Comparison of ENCODE assay signal across 20 cellular contexts in the genomic region with DNA sequence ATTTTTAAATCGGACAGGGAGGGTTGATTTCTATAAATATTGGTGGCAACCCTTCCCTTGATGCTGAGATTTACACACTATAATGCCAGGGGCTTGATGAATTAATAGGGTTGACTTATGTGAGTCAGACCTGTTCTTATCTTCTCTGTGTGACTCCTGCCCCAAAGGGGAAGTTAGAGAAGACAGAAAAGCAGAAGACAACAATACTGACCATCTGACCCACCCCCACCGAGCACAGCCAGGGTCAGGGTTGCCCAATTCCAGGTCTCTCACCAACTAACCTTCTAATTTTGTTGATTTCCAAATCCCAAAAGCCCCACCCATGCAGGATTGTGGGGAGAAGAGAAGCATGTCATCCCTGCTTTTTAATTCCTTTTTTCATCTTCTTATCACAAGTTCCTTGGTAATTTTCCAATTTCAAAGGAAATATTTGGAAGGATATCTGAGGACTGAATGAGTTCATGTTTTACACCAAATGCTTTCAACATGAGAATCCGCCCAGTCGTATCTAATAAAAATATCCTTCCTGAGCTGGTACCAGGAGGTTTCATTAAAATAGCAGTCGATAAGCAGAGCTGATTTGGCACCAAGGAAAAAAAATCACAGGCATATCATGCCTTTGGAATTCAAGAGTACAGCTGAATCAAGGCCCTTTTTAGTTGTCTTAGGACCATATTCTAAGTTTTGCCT.
DNase-seq lines count a peak whose midpoint lies in the region; FAIRE-seq and TF ChIP-seq lines count a peak whose summit lies in the region.
"Had no signal": no experiment of that assay in that cellular context is flagged by ENCODE, and none has a peak within 500 bp of the region (broad histone marks: within the 10 kb centered on the region; RNA-seq: fewer than 3 reads in every experiment).

No MANE protein-coding gene starts in this region.

- no peaks in the 10 kb centered on the region for H3K9me3 Mint-ChIP-seq in astrocyte (ENCODE audit: unreplicated experiment)
- H3K9me3 Mint-ChIP-seq: activated naive CD8-positive, alpha-beta T cell treated with anti-CD3 and anti-CD28 coated beads, Interleukin-2, amount 10 ng/mL, durations not matched to agents 7 days and 5 days; activated T-cell treated with anti-CD3 and anti-CD28 coated beads, Interleukin-2, amount 50 U/mL, for 24 hours; T-helper 2 cell treated with Interferon-gamma antibody and Interleukin-4, amounts not matched to agents 5 μg/mL and 100 μg/mL, for 36 hours had no signal

- H3K4me3 ChIP-seq in astrocyte (ENCODE audit: insufficient read depth, low read depth, low read length) (no peak overlapping the region), osteoblast (ENCODE audit: insufficient read depth, low read length) (no peak overlapping the region)
- H3K4me3 ChIP-seq: BLaER1, upper lobe of left lung had no signal

- DNase-seq in EL (peak; percentile 54), NOMO-1 treated with DMSO at 0.1 percent for 48 hours (lab: John Stamatoyannopoulos, UW; ENCODE audit: unreplicated experiment) (peak; percentile 81), astrocyte (ENCODE audit: low read depth) (peak; percentile 92), osteoblast (ENCODE audit: insufficient read length, low spot score, missing footprints) (peak; percentile 57), DMS114 treated with DMSO at 0.1 percent for 48 hours (lab: John Stamatoyannopoulos, UW; ENCODE audit: unreplicated experiment) (no peak), NCI-H146 (lab: John Stamatoyannopoulos, UW) (no peak), GF-D8 (lab: John Stamatoyannopoulos, UW) (no peak), NCI-H2196 treated with DMSO at 0.1 percent for 48 hours (lab: John Stamatoyannopoulos, UW; ENCODE audit: unreplicated experiment) (no peak)
- DNase-seq: activated CD4-positive, alpha-beta T cell treated with anti-CD3 and anti-CD28 coated beads, Interleukin-2, amount 50 U/mL, for 1 hour; activated naive CD8-positive, alpha-beta T cell treated with anti-CD3 and anti-CD28 coated beads, Interleukin-2, amount 10 ng/mL, durations not matched to agents 7 days and 5 days; activated T-cell treated with anti-CD3 and anti-CD28 coated beads, Interleukin-2, amount 50 U/mL, for 24 hours; DMS79; HCEC 1CT; mesendoderm; NCI-H187; NCI-H69; upper lobe of left lung had no signal

- peaks cover 2% of the 10 kb centered on the region for H3K36me3 Mint-ChIP-seq in astrocyte (ENCODE audit: low read depth, unreplicated experiment)
- H3K36me3 Mint-ChIP-seq: activated naive CD8-positive, alpha-beta T cell treated with anti-CD3 and anti-CD28 coated beads, Interleukin-2, amount 10 ng/mL, durations not matched to agents 7 days and 5 days; stimulated activated effector memory CD8-positive, alpha-beta T cell treated with anti-CD3 and anti-CD28 coated beads, Interleukin-12 subunit alpha, Interleukin-12 subunit beta, amount 100 ng/mL, for 72 hours had no signal

- H3K4me1 Mint-ChIP-seq in astrocyte (ENCODE audit: low read depth, unreplicated experiment) = no peaks in the 10 kb centered on the region
- H3K4me1 Mint-ChIP-seq: activated naive CD8-positive, alpha-beta T cell treated with anti-CD3 and anti-CD28 coated beads, Interleukin-2, amount 10 ng/mL, durations not matched to agents 7 days and 5 days; stimulated activated effector memory CD8-positive, alpha-beta T cell treated with anti-CD3 and anti-CD28 coated beads, Interleukin-12 subunit alpha, Interleukin-12 subunit beta, amount 100 ng/mL, for 72 hours had no signal

- peak overlapping the region; percentile 64 for H3K27ac ChIP-seq in astrocyte (ENCODE audit: low read depth, low read length)
- H3K27ac ChIP-seq in osteoblast (ENCODE audit: low read depth, low read length) = no peak overlapping the region
- H3K27ac ChIP-seq: BLaER1, upper lobe of left lung had no signal

- peaks cover 50% of the 10 kb centered on the region for H3K27me3 Mint-ChIP-seq in astrocyte (ENCODE audit: low read depth, unreplicated experiment)
- H3K27me3 Mint-ChIP-seq: activated naive CD8-positive, alpha-beta T cell treated with anti-CD3 and anti-CD28 coated beads, Interleukin-2, amount 10 ng/mL, durations not matched to agents 7 days and 5 days; activated T-cell treated with anti-CD3 and anti-CD28 coated beads, Interleukin-2, amount 50 U/mL, for 24 hours had no signal

- H3K27me3 ChIP-seq in astrocyte (ENCODE audit: insufficient read depth, low read length) (peaks cover 4% of the 10 kb centered on the region), osteoblast (ENCODE audit: insufficient read depth, low read length) (peaks cover 3% of the 10 kb centered on the region)
- H3K27me3 ChIP-seq: BLaER1, upper lobe of left lung had no signal

- H3K79me2 ChIP-seq in astrocyte (ENCODE audit: insufficient read depth, low read length) (no peaks in the 10 kb centered on the region), osteoblast (ENCODE audit: insufficient read depth, low read length) (no peaks in the 10 kb centered on the region)

- H4K20me1 ChIP-seq in astrocyte (ENCODE audit: insufficient read depth, low read length) = no peaks in the 10 kb centered on the region
- no peaks in the 10 kb centered on the region for H4K20me1 ChIP-seq in osteoblast (ENCODE audit: insufficient read depth, low read length)
- H4K20me1 ChIP-seq: BLaER1 had no signal

- H3K36me3 ChIP-seq in astrocyte (ENCODE audit: insufficient read depth, low read length) = no peaks in the 10 kb centered on the region
- H3K36me3 ChIP-seq in osteoblast (ENCODE audit: insufficient read depth, low read length) = no peaks in the 10 kb centered on the region
- H3K36me3 ChIP-seq: BLaER1, upper lobe of left lung had no signal

- H2AFZ ChIP-seq in astrocyte (ENCODE audit: low read depth, low read length) (no peak overlapping the region), osteoblast (ENCODE audit: low read length) (no peak overlapping the region)

- H3K4me2 ChIP-seq in astrocyte (ENCODE audit: low read length) = peak overlapping the region; percentile 59
- H3K4me2 ChIP-seq in osteoblast (ENCODE audit: insufficient read depth, low read length) = no peak overlapping the region
- H3K4me2 ChIP-seq: BLaER1 had no signal

- H3K4me3 Mint-ChIP-seq in astrocyte (ENCODE audit: unreplicated experiment) = no peak overlapping the region
- H3K4me3 Mint-ChIP-seq: activated naive CD8-positive, alpha-beta T cell treated with anti-CD3 and anti-CD28 coated beads, Interleukin-2, amount 10 ng/mL, durations not matched to agents 7 days and 5 days; activated T-cell treated with anti-CD3 and anti-CD28 coated beads, Interleukin-2, amount 50 U/mL, for 24 hours; stimulated activated effector memory CD8-positive, alpha-beta T cell treated with anti-CD3 and anti-CD28 coated beads, Interleukin-12 subunit alpha, Interleukin-12 subunit beta, amount 100 ng/mL, for 72 hours; T-helper 2 cell treated with Interferon-gamma antibody and Interleukin-4, amounts not matched to agents 5 μg/mL and 100 μg/mL, for 36 hours had no signal

- no peak for TF ChIP-seq CTCF in astrocyte (IDR thresholded peaks at IDR 0.05; ENCODE audit: insufficient read depth, low read depth, low read length)
- TF ChIP-seq CTCF in osteoblast (IDR thresholded peaks at IDR 0.05; ENCODE audit: extremely low read depth, low read depth, low read length) = no peak

- H3K9me3 ChIP-seq in astrocyte (ENCODE audit: insufficient read depth, low read depth, low read length) (peaks cover 8% of the 10 kb centered on the region), osteoblast (ENCODE audit: low read depth, low read length) (peaks cover 3% of the 10 kb centered on the region)
- H3K9me3 ChIP-seq: upper lobe of left lung had no signal

- FAIRE-seq in astrocyte (lab: Jason Lieb, UNC) = no peak

- no peak overlapping the region for H3K27ac Mint-ChIP-seq in astrocyte (ENCODE audit: unreplicated experiment)
- H3K27ac Mint-ChIP-seq: activated naive CD8-positive, alpha-beta T cell treated with anti-CD3 and anti-CD28 coated beads, Interleukin-2, amount 10 ng/mL, durations not matched to agents 7 days and 5 days; activated T-cell treated with anti-CD3 and anti-CD28 coated beads, Interleukin-2, amount 50 U/mL, for 24 hours; stimulated activated effector memory CD8-positive, alpha-beta T cell treated with anti-CD3 and anti-CD28 coated beads, Interleukin-12 subunit alpha, Interleukin-12 subunit beta, amount 100 ng/mL, for 72 hours; T-helper 2 cell treated with Interferon-gamma antibody and Interleukin-4, amounts not matched to agents 5 μg/mL and 100 μg/mL, for 36 hours had no signal

- H3K4me1 ChIP-seq in astrocyte (ENCODE audit: insufficient read depth, low read length) = peaks cover 22% of the 10 kb centered on the region
- peaks cover 14% of the 10 kb centered on the region for H3K4me1 ChIP-seq in osteoblast (ENCODE audit: insufficient read depth, low read length)

- H3K9ac ChIP-seq in astrocyte (ENCODE audit: low read length) = no peak overlapping the region
- H3K9ac ChIP-seq: BLaER1 had no signal

Comparison
In these comparisons a context has a peak if more than half of its experiments do, and no peak if none do; other contexts are left out.
1. DNase-seq: peak in EL (single experiment), NOMO-1 treated with DMSO at 0.1 percent for 48 hours (single experiment), astrocyte (single experiment) and osteoblast (single experiment); none in DMS114 treated with DMSO at 0.1 percent for 48 hours (single experiment), NCI-H146 (single experiment), GF-D8 (single experiment) and NCI-H2196 treated with DMSO at 0.1 percent for 48 hours (single experiment).